ENCODE assay signal across 26 cellular contexts in the genomic region with DNA sequence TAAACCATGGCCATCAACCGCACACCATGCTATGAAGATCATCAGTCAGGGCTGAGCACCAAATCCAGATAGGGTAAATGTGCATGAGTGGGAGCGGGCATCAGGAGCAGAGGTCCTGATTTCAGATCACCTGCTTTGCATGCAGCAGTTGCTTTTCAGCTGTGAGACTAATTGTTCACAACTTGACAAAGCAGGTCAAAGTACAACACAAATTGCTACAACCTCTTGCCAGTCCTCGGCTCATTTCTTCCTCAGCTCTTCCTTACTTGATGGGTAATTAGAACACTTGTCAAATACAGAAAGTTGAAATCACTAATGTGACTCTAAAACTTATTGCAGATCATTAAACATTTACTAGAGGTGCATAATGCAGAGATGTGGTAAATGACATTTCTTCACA.
"Had no signal": no experiment of that assay in that cellular context is flagged by ENCODE, and none has a peak within 500 bp of the region (broad histone marks: within the 10 kb centered on the region; RNA-seq: fewer than 3 reads in every experiment).

No MANE protein-coding gene starts in this region.

- H3K9me3 ChIP-seq: breast epithelium, esophagus muscularis mucosa, gastrocnemius medialis, lower lobe of right lung, right lobe of liver, uterus had no signal

- H2AFZ ChIP-seq: parathyroid adenoma had no signal

- H3K27ac ChIP-seq: esophagus muscularis mucosa, gastrocnemius medialis, lower lobe of right lung, parathyroid adenoma, right lobe of liver, uterus, WERI-Rb-1 had no signal

- H3K9ac ChIP-seq: parathyroid adenoma had no signal

- FAIRE-seq: colon, endothelial cell of umbilical vein, keratinocyte, TTC549 had no signal

- DNase-seq: activated CD4-positive, alpha-beta T cell treated with anti-CD3 and anti-CD28 coated beads, Interleukin-2, amount 50 U/mL, for 4 hours; activated CD8-positive, alpha-beta memory T cell treated with anti-CD3 and anti-CD28 coated beads, Interleukin-2, amount 50 U/mL, for 48 hours; activated naive CD4-positive, alpha-beta T cell; activated naive CD8-positive, alpha-beta T cell treated with anti-CD3 and anti-CD28 coated beads for 36 hours; activated T-cell treated with anti-CD3 and anti-CD28 coated beads, Interleukin-2, amount 50 U/mL, for 4 hours; amniotic stem cell; effector memory CD4-positive, alpha-beta T cell; gastrocnemius medialis; lower lobe of right lung; nephron progenitor cell; nucleus accumbens; right lobe of liver; stimulated activated CD8-positive, alpha-beta memory T cell treated with anti-CD3 and anti-CD28 coated beads, Interleukin-4, amount 100 ng/mL, for 48 hours; stimulated activated naive B cell treated with anti-CD40 and anti-IgM and Interleukin-4, amounts not matched to agents 10 μg/mL and 1 μg/mL and 100 μg/mL, for 72 hours; T-helper 1 cell; trophoblast cell; WERI-Rb-1 had no signal

- H3K36me3 ChIP-seq: breast epithelium, esophagus muscularis mucosa, gastrocnemius medialis, lower lobe of right lung, right lobe of liver, uterus, WERI-Rb-1 had no signal

- H3K4me1 ChIP-seq: breast epithelium, uterus had no signal

- H3K4me3 ChIP-seq: breast epithelium, esophagus muscularis mucosa, gastrocnemius medialis, lower lobe of right lung, right lobe of liver, skin epidermis, uterus had no signal

- ATAC-seq: activated T-cell treated with anti-CD3 and anti-CD28 coated beads, Interleukin-2, amount 50 U/mL, for 4 hours; lower lobe of right lung; stimulated activated naive B cell treated with anti-CD40 and anti-IgM and Interleukin-4, amounts not matched to agents 10 μg/mL and 1 μg/mL and 100 μg/mL, for 72 hours had no signal

- H3K27me3 ChIP-seq: breast epithelium, esophagus muscularis mucosa, gastrocnemius medialis, right lobe of liver, uterus had no signal
